Comparison of ENCODE assay signal across 17 cellular contexts in the genomic region with DNA sequence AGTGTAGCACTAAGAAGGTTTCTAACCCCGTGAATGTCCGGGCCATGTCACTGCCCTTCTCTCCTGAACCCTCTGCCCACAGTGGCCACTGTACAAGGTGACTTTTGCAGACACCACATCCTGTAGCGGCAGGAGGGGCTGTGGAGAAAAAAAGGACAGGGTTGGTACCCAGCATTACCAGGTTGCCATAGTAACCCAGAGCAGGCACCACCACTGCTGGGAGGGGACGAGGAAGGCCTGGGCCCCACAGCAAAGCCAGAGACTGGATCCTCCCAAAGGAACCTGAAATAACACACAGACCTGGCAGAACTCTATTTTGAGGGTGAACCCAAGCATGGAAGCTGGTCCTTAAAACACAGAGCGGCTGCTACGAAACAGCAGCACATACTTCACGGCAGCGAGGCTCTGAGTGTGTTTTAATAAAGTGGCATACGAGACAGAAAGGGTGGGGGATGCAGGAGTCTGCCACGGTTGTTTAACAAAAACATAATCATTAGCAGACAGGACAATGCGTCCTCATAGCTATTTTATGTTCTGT.
"Had no signal": no experiment of that assay in that cellular context is flagged by ENCODE, and none has a peak within 500 bp of the region (broad histone marks: within the 10 kb centered on the region; RNA-seq: fewer than 3 reads in every experiment).

No MANE protein-coding gene starts in this region.

- ATAC-seq: activated CD8-positive, alpha-beta memory T cell treated with anti-CD3 and anti-CD28 coated beads, Interleukin-2, amount 10 ng/mL, durations not matched to agents 7 days and 5 days; left lung; right lobe of liver had no signal

- H3K27me3 Mint-ChIP-seq: activated CD8-positive, alpha-beta memory T cell treated with anti-CD3 and anti-CD28 coated beads, Interleukin-2, amount 10 ng/mL, durations not matched to agents 7 days and 5 days; activated naive CD4-positive, alpha-beta T cell treated with anti-CD3 and anti-CD28 coated beads, Interleukin-2, amount 10 ng/mL, durations not matched to agents 7 days and 5 days; activated T-cell treated with anti-CD3 and anti-CD28 coated beads, Interleukin-2, amount 50 U/mL, for 24 hours; stimulated activated naive CD8-positive, alpha-beta T cell treated with anti-CD3 and anti-CD28 coated beads, Interleukin-15, Interleukin-2, amounts not matched to agents 100 ng/mL and 50 ng/mL, for 24 hours; type B pancreatic cell had no signal

- H3K4me3 Mint-ChIP-seq: activated CD8-positive, alpha-beta memory T cell treated with anti-CD3 and anti-CD28 coated beads, Interleukin-2, amount 10 ng/mL, durations not matched to agents 7 days and 5 days; activated naive CD4-positive, alpha-beta T cell treated with anti-CD3 and anti-CD28 coated beads, Interleukin-2, amount 10 ng/mL, durations not matched to agents 7 days and 5 days; activated T-cell treated with anti-CD3 and anti-CD28 coated beads, Interleukin-2, amount 50 U/mL, for 24 hours; naive B cell; stimulated activated naive CD8-positive, alpha-beta T cell treated with anti-CD3 and anti-CD28 coated beads, Interleukin-15, Interleukin-2, amounts not matched to agents 100 ng/mL and 50 ng/mL, for 24 hours; type B pancreatic cell had no signal

- DNase-seq: activated CD4-positive, alpha-beta T cell treated with anti-CD3 and anti-CD28 coated beads for 1 hour; activated CD4-positive, alpha-beta T cell treated with anti-CD3 and anti-CD28 coated beads, Interleukin-2, amount 50 U/mL, for 48 hours; activated CD8-positive, alpha-beta memory T cell treated with anti-CD3 and anti-CD28 coated beads, Interleukin-2, amount 10 ng/mL, durations not matched to agents 7 days and 5 days; activated naive CD4-positive, alpha-beta T cell treated with anti-CD3 and anti-CD28 coated beads, Interleukin-2, amount 10 ng/mL, durations not matched to agents 7 days and 5 days; activated T-cell treated with anti-CD3 and anti-CD28 coated beads, Interleukin-2, amount 50 U/mL, for 24 hours; erythroblast; left lung; mammary epithelial cell; naive B cell; right lobe of liver; T1000 had no signal

- H3K27ac ChIP-seq: hepatocyte, left lung, right lobe of liver, suprapubic skin had no signal

- H3K27ac Mint-ChIP-seq: activated CD8-positive, alpha-beta memory T cell treated with anti-CD3 and anti-CD28 coated beads, Interleukin-2, amount 10 ng/mL, durations not matched to agents 7 days and 5 days; activated naive CD4-positive, alpha-beta T cell treated with anti-CD3 and anti-CD28 coated beads, Interleukin-2, amount 10 ng/mL, durations not matched to agents 7 days and 5 days; activated T-cell treated with anti-CD3 and anti-CD28 coated beads, Interleukin-2, amount 50 U/mL, for 24 hours; naive B cell; stimulated activated naive CD8-positive, alpha-beta T cell treated with anti-CD3 and anti-CD28 coated beads, Interleukin-15, Interleukin-2, amounts not matched to agents 100 ng/mL and 50 ng/mL, for 24 hours; type B pancreatic cell had no signal

- H3K4me1 ChIP-seq: left lung, prostate gland, right lobe of liver, suprapubic skin had no signal

- H3K27me3 ChIP-seq: hepatocyte, left lung, right lobe of liver, suprapubic skin had no signal

- H3K36me3 ChIP-seq: left lung, prostate gland, right lobe of liver, suprapubic skin had no signal

- H2AFZ ChIP-seq: hepatocyte had no signal

- H3K4me1 Mint-ChIP-seq: activated CD8-positive, alpha-beta memory T cell treated with anti-CD3 and anti-CD28 coated beads, Interleukin-2, amount 10 ng/mL, durations not matched to agents 7 days and 5 days; activated naive CD4-positive, alpha-beta T cell treated with anti-CD3 and anti-CD28 coated beads, Interleukin-2, amount 10 ng/mL, durations not matched to agents 7 days and 5 days; naive B cell had no signal

- H3K4me3 ChIP-seq: dorsolateral prefrontal cortex, hepatocyte, left lung, prostate gland, right lobe of liver, suprapubic skin had no signal

- H3K36me3 Mint-ChIP-seq: activated CD8-positive, alpha-beta memory T cell treated with anti-CD3 and anti-CD28 coated beads, Interleukin-2, amount 10 ng/mL, durations not matched to agents 7 days and 5 days; activated naive CD4-positive, alpha-beta T cell treated with anti-CD3 and anti-CD28 coated beads, Interleukin-2, amount 10 ng/mL, durations not matched to agents 7 days and 5 days; naive B cell had no signal

- H3K9me3 ChIP-seq: left lung, prostate gland, right lobe of liver, suprapubic skin had no signal

- H3K79me2 ChIP-seq: hepatocyte had no signal

- H3K4me2 ChIP-seq: hepatocyte had no signal
